ENCODE assay signal across 1 cellular context in the genomic region with DNA sequence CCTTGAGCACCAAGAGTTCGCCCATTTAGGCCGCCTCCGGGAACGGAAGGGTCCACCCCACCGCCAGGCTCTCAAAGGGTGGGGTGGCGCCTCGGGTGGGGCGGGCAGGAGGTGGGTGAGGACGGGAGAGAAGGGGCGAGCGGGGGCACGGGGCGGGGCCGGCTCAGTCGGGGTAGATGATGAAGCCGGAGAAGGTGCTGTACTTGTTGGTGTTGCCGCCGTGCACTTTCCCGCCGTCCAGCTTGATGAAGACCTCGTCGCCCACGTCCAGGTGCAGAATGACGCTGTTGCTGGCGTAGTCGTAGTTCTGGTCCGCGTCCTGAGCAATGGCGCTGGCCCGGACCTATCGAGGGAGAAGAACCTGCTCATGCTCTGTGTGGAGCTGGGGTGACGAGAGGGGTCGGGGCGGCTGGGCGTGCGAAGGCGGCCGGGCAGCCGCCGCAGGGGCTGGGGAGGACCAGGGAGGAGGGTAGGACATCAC.
TF ChIP-seq lines count a peak whose summit lies in the region.

No MANE protein-coding gene starts in this region.

TF ChIP-seq in IMR-90, 13 proteins besides CTCF, POLR2A, EP300 and RAD21:
- TF ChIP-seq CEBPB (IDR thresholded peaks at IDR 0.05; ENCODE audit: low read depth, low read length) = no peak
- TF ChIP-seq, protein P1, sequence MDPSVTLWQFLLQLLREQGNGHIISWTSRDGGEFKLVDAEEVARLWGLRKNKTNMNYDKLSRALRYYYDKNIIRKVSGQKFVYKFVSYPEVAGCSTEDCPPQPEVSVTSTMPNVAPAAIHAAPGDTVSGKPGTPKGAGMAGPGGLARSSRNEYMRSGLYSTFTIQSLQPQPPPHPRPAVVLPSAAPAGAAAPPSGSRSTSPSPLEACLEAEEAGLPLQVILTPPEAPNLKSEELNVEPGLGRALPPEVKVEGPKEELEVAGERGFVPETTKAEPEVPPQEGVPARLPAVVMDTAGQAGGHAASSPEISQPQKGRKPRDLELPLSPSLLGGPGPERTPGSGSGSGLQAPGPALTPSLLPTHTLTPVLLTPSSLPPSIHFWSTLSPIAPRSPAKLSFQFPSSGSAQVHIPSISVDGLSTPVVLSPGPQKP (IDR thresholded peaks at IDR 0.05; ENCODE audit: borderline replicate concordance, low read depth, low read length) = no peak
- TF ChIP-seq BHLHE40 (IDR thresholded peaks at IDR 0.05; ENCODE audit: low read depth, low read length) = no peak
- no peak for TF ChIP-seq MAZ (IDR thresholded peaks at IDR 0.05; ENCODE audit: borderline replicate concordance, low read depth, low read length)
